ENCODE assay signal across 21 cellular contexts in the genomic region with DNA sequence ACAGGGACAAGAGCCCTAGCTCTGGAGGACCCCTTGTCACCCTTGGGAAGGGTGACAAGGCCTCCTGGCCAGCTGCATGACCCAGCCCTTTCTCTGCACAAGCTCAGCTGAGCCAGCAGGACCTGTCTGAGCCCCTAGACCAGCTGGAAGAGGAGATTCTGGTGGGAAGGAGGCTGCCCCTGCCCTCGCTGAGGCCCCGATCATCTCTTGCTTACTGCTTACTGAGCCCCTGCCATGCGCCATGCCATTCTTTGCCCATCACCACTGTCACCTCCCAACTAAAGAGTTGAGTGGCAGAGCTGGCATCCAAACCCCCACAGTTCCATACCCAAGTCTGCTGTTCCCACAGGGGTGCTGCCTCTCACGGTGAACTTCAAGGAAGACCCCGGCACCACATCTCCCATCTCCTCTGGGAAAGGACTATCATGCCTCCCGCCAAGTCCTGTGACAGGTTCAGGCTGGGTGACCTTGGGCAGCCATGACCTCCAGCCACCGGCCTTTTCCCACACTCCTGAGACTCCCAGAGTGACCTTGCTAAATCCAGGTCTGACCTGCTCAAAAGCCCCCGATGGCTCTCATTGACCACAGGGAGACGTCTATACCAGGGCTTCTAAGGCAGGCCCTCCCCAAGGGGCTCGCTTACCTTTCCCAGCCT. TPM values are rescaled to one million over a fixed set of nuclear protein-coding genes. Genes with fewer than 3 reads are reported as not detected.
"Had no signal": no experiment of that assay in that cellular context is flagged by ENCODE, and none has a peak within 500 bp of the region (broad histone marks: within the 10 kb centered on the region; RNA-seq: fewer than 3 reads in every experiment).

No MANE protein-coding gene starts in this region.

- ATAC-seq: activated CD8-positive, alpha-beta memory T cell treated with anti-CD3 and anti-CD28 coated beads, Interleukin-2, amount 10 ng/mL, durations not matched to agents 7 days and 5 days; gastroesophageal sphincter; left cardiac atrium; lower lobe of right lung; mucosa of descending colon; right lobe of liver; stimulated activated naive B cell treated with anti-CD40 and anti-IgM and Interleukin-4, amounts not matched to agents 10 μg/mL and 1 μg/mL and 100 μg/mL, for 72 hours; T-cell; upper lobe of right lung had no signal

- H3K9me3 ChIP-seq: breast epithelium, gastroesophageal sphincter, lower lobe of right lung, mucosa of descending colon, right lobe of liver, upper lobe of right lung had no signal

- H3K27me3 ChIP-seq: gastroesophageal sphincter, right lobe of liver, upper lobe of right lung had no signal

- H3K36me3 ChIP-seq: breast epithelium, gastroesophageal sphincter, lower lobe of right lung, right lobe of liver, upper lobe of right lung had no signal

- H3K4me1 ChIP-seq: breast epithelium, lower lobe of right lung, right lobe of liver, upper lobe of right lung had no signal

- DNase-seq: activated CD4-positive, alpha-beta T cell treated with anti-CD3 and anti-CD28 coated beads for 1 hour; activated CD4-positive, alpha-beta T cell treated with anti-CD3 and anti-CD28 coated beads, Interleukin-2, amount 50 U/mL, for 48 hours; activated naive CD8-positive, alpha-beta T cell treated with anti-CD3 and anti-CD28 coated beads, Interleukin-2, amount 10 ng/mL, durations not matched to agents 7 days and 5 days; amniotic stem cell; islet precursor cell; left cardiac atrium; mesendoderm; mucosa of descending colon; nephron progenitor cell; nucleus accumbens; right lobe of liver; small intestine; stimulated activated naive B cell treated with anti-CD40 and anti-IgM and Interleukin-4, amounts not matched to agents 10 μg/mL and 1 μg/mL and 100 μg/mL, for 72 hours; T-cell had no signal

- H3K4me3 ChIP-seq: breast epithelium, gastroesophageal sphincter, lower lobe of right lung, mucosa of descending colon, right lobe of liver, upper lobe of right lung had no signal

- H3K27ac ChIP-seq: breast epithelium, epithelial cell of prostate, gastroesophageal sphincter, lower lobe of right lung, right lobe of liver, upper lobe of right lung, VCaP had no signal

RNA-seq across cellular contexts. Expression of gene ACSBG1, which starts 34.0 kb away (rescaled TPM):
- total RNA-seq: right lobe of liver, T-cell, upper lobe of right lung had no signal
